Comparison of ENCODE assay signal across 8 cellular contexts in genomic region chr4:152535903-152536544, GRCh38. TPM values are rescaled to one million over a fixed set of nuclear protein-coding genes. Genes with fewer than 3 reads are reported as not detected.
DNase-seq lines count a peak whose midpoint lies in the region; ATAC-seq and TF ChIP-seq lines count a peak whose summit lies in the region.

Gene FBXW7, minus strand, starts transcription at chr4:152536092. Its CDS starts 124,289 bp downstream, at chr4:152411803.

- TF ChIP-seq CTCF in LNCaP clone FGC (IDR thresholded peaks at IDR 0.05; ENCODE audit: control insufficient read depth, extremely low read depth, insufficient read depth) (no peak), RWPE1 (conservative IDR thresholded peaks at IDR 0.05; ENCODE audit: low read depth) (no peak), fibroblast of mammary gland (conservative IDR thresholded peaks at IDR 0.05; ENCODE audit: control insufficient read depth, insufficient read depth, low read depth, low read length) (no peak), natural killer cell (IDR thresholded peaks at IDR 0.05) (no peak)

- intact Hi-C loops in natural killer cell (cut with micrococcal nuclease): loop anchor here (1.0 to 5.0 kb wide), 6 partner anchors 13 to 1437 kb away; partner anchors contain the start of genes ARFIP1, RPS3A and TIGD4

- peaks cover 38% of the 10 kb centered on the region for H3K4me1 Mint-ChIP-seq in activated T-helper 17 cell treated with anti-CD3 and anti-CD28 coated beads, Interleukin-2, amount 50 U/mL, for 72 hours
- H3K4me1 Mint-ChIP-seq in natural killer cell: peaks cover 67% of the 10 kb centered on the region in 2 donors

- peak within 1 kb of the TSS; percentile 97 for H3K4me3 Mint-ChIP-seq in activated T-helper 17 cell treated with anti-CD3 and anti-CD28 coated beads, Interleukin-2, amount 50 U/mL, for 72 hours
- H3K4me3 Mint-ChIP-seq in natural killer cell: peak within 1 kb of the TSS; percentile 99

- CTCF ChIA-PET in RWPE1 (lab: Yijun Ruan, JAX): interaction anchor here (0.7 to 1.3 kb wide), 4 partner anchors 35 to 108 kb away, joined by 3 to 4 read pairs (median 3); no protein-coding TSS in a partner anchor

- POLR2A ChIA-PET in RWPE1 (lab: Yijun Ruan, JAX; ENCODE audit: low non-redundant PET): interaction anchor here (0.7 kb wide), 2 partner anchors 34 to 191 kb away, joined by 3 read pairs; no protein-coding TSS in a partner anchor

- no peaks in the 10 kb centered on the region for H3K9me3 Mint-ChIP-seq in activated T-helper 17 cell treated with anti-CD3 and anti-CD28 coated beads, Interleukin-2, amount 50 U/mL, for 72 hours
- H3K9me3 Mint-ChIP-seq in natural killer cell: no peaks in the 10 kb centered on the region

- peak; percentile 91 for ATAC-seq in activated T-helper 17 cell treated with anti-CD3 and anti-CD28 coated beads, Interleukin-2, amount 50 U/mL, for 72 hours (replicated peaks)
- peak; percentile 81 to 94 (median 83) for ATAC-seq in natural killer cell

- H3K27ac Mint-ChIP-seq in activated T-helper 17 cell treated with anti-CD3 and anti-CD28 coated beads, Interleukin-2, amount 50 U/mL, for 72 hours: peak within 1 kb of the TSS; percentile 97
- peak within 1 kb of the TSS; percentile 93 to 99 for H3K27ac Mint-ChIP-seq in natural killer cell

- H3K36me3 Mint-ChIP-seq in activated T-helper 17 cell treated with anti-CD3 and anti-CD28 coated beads, Interleukin-2, amount 50 U/mL, for 72 hours (ENCODE audit: low read depth): peaks cover 70% of the 10 kb centered on the region
- H3K36me3 Mint-ChIP-seq in natural killer cell: no peaks in the 10 kb centered on the region

- no peaks in the 10 kb centered on the region for H3K27me3 Mint-ChIP-seq in activated T-helper 17 cell treated with anti-CD3 and anti-CD28 coated beads, Interleukin-2, amount 50 U/mL, for 72 hours
- H3K27me3 Mint-ChIP-seq in natural killer cell (ENCODE audit: low read depth in 2 of 2): no peaks in the 10 kb centered on the region

- peak within 1 kb of the TSS; percentile 95 for H3K27ac ChIP-seq in RWPE1

- H3K4me3 ChIP-seq in LNCaP clone FGC (ENCODE audit: low read depth, low read length) (peak within 1 kb of the TSS; percentile 99), fibroblast of mammary gland (ENCODE audit: control insufficient read depth, low read depth, low read length) (peak within 1 kb of the TSS; percentile 98)

- DNase-seq in Daoy (ENCODE audit: low read depth): peak; percentile 96
- DNase-seq in GOT3 (lab: John Stamatoyannopoulos, UW): peak; percentile 70
- DNase-seq in LNCaP clone FGC (ENCODE audit: low read depth): peak; percentile 95
- DNase-seq in RWPE1 (ENCODE audit: low spot score): peak; percentile 98
- DNase-seq in fibroblast of mammary gland (ENCODE audit: low read depth): peak; percentile 98
- DNase-seq in natural killer cell: peak; percentile 99
- peak; percentile 99 for DNase-seq in stimulated activated naive CD4-positive, alpha-beta T cell treated with Interleukin-2 at 50 U/mL for 16 hours (lab: John Stamatoyannopoulos, UW)

RNA-seq across cellular contexts. Expression of gene FBXW7, which starts in this region (rescaled TPM):
- total RNA-seq in Daoy (2014; rRNA removed; shearing (Covaris generic)): 16.7 and 21.6 TPM in 2 replicates
- total RNA-seq in activated T-helper 17 cell treated with anti-CD3 and anti-CD28 coated beads, Interleukin-2, amount 50 U/mL, for 72 hours: 10 to 100 TPM; 37.4 to 39.6 TPM
- total RNA-seq in natural killer cell: 100 to 1,000 TPM; 172 to 202 (median 175) TPM

Comparison
In these comparisons a context has a peak if more than half of its experiments do, and no peak if none do; other contexts are left out.
1. Peak in every context shown above with its lines: DNase-seq, ATAC-seq, H3K4me3 ChIP-seq and H3K27ac ChIP-seq.